9 cellular contexts compared by ENCODE assay signal in the genomic region with DNA sequence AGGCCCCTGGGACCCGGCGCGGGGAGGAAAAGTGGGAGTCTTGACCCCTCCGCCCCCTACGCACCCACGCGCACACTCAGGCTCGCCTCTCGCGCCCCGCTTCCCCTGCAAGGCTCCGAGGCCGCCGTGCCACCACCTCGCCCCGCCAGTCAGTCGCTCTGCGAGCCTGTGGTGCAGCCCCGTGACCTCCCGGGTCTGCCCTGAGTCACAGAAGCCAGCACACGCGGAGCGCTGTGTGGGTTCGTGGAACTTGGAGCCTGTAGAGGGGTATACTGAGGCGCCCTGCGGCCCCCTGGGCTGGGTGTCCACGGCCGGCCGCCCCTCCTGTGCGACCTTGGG. TPM values are rescaled to one million over a fixed set of nuclear protein-coding genes. Genes with fewer than 3 reads are reported as not detected.
DNase-seq lines count a peak whose midpoint lies in the region; ATAC-seq lines count a peak whose summit lies in the region.
"Had no signal": no experiment of that assay in that cellular context is flagged by ENCODE, and none has a peak within 500 bp of the region (broad histone marks: within the 10 kb centered on the region; RNA-seq: fewer than 3 reads in every experiment).

No MANE protein-coding gene starts in this region.

- no peaks in the 10 kb centered on the region for H3K9me3 ChIP-seq in HUES6 (ENCODE audit: control insufficient read depth, insufficient read depth, low read depth, low read length)

- H3K36me3 Mint-ChIP-seq in activated T-helper 1 cell treated with anti-CD3 and anti-CD28 coated beads, Interleukin-12 subunit alpha, Interleukin-12 subunit beta, Interleukin-2, Interleukin-4 antibody, amounts not matched to agents 30 ng/mL and 10 ng/mL and 1 ng/mL, durations not matched to agents 14 hours and 24 hours and 36 hours (ENCODE audit: low read depth) = no peaks in the 10 kb centered on the region

- DNase-seq in activated T-helper 1 cell treated with anti-CD3 and anti-CD28 coated beads, Interleukin-12 subunit alpha, Interleukin-12 subunit beta, Interleukin-2, Interleukin-4 antibody, amounts not matched to agents 30 ng/mL and 10 ng/mL and 1 ng/mL, durations not matched to agents 14 hours and 24 hours and 36 hours (ENCODE audit: low spot score) = peak; percentile 5
- DNase-seq in left cardiac atrium (peak; percentile 52), superior temporal gyrus (ENCODE audit: extremely low spot score) (no peak), NCI-H2081 treated with DMSO at 0.1 percent for 48 hours (lab: John Stamatoyannopoulos, UW) (no peak), NAMALWA (ENCODE audit: low spot score) (no peak)
- DNase-seq in stimulated activated CD4-positive, alpha-beta T cell treated with anti-CD3 and anti-CD28 coated beads, Interleukin-1b, Interleukin-23, amount 100 ng/mL, for 48 hours = peak; percentile 56

- H3K4me3 ChIP-seq in HUES6 (ENCODE audit: low read depth, low read length) = peak overlapping the region; percentile 49

- ATAC-seq in left cardiac atrium (peak; percentile 5 to 14), HG02678 (IDR thresholded peaks at IDR 0.05; ENCODE audit: unreplicated experiment) (no peak)

- peaks cover 20% of the 10 kb centered on the region for H3K27me3 ChIP-seq in HUES6 (ENCODE audit: control insufficient read depth, insufficient read depth, low read length)

- intact Hi-C loops in activated T-helper 1 cell treated with anti-CD3 and anti-CD28 coated beads, Interleukin-12 subunit alpha, Interleukin-12 subunit beta, Interleukin-2, Interleukin-4 antibody, amounts not matched to agents 30 ng/mL and 10 ng/mL and 1 ng/mL, durations not matched to agents 14 hours and 24 hours and 36 hours (cut with micrococcal nuclease) = loop anchor here (2.0 kb wide), 1 partner anchor 63 kb away; no protein-coding TSS in a partner anchor
- intact Hi-C loops in left cardiac atrium (cut with DNase I) = no loop called here

- H3K9me3 Mint-ChIP-seq in activated T-helper 1 cell treated with anti-CD3 and anti-CD28 coated beads, Interleukin-12 subunit alpha, Interleukin-12 subunit beta, Interleukin-2, Interleukin-4 antibody, amounts not matched to agents 30 ng/mL and 10 ng/mL and 1 ng/mL, durations not matched to agents 14 hours and 24 hours and 36 hours = no peaks in the 10 kb centered on the region

- no peak overlapping the region for H3K27ac ChIP-seq in HUES6 (ENCODE audit: low read depth, low read length)

- H3K4me3 Mint-ChIP-seq in activated T-helper 1 cell treated with anti-CD3 and anti-CD28 coated beads, Interleukin-12 subunit alpha, Interleukin-12 subunit beta, Interleukin-2, Interleukin-4 antibody, amounts not matched to agents 30 ng/mL and 10 ng/mL and 1 ng/mL, durations not matched to agents 14 hours and 24 hours and 36 hours = no peak overlapping the region

- no peaks in the 10 kb centered on the region for H3K36me3 ChIP-seq in HUES6 (ENCODE audit: control insufficient read depth, insufficient read depth, low read length)

- peaks cover 33% of the 10 kb centered on the region for H3K4me1 Mint-ChIP-seq in activated T-helper 1 cell treated with anti-CD3 and anti-CD28 coated beads, Interleukin-12 subunit alpha, Interleukin-12 subunit beta, Interleukin-2, Interleukin-4 antibody, amounts not matched to agents 30 ng/mL and 10 ng/mL and 1 ng/mL, durations not matched to agents 14 hours and 24 hours and 36 hours (ENCODE audit: low read depth)

- peaks cover 31% of the 10 kb centered on the region for H3K4me1 ChIP-seq in HUES6 (ENCODE audit: control insufficient read depth, insufficient read depth, low read length)

- H3K27ac Mint-ChIP-seq in activated T-helper 1 cell treated with anti-CD3 and anti-CD28 coated beads, Interleukin-12 subunit alpha, Interleukin-12 subunit beta, Interleukin-2, Interleukin-4 antibody, amounts not matched to agents 30 ng/mL and 10 ng/mL and 1 ng/mL, durations not matched to agents 14 hours and 24 hours and 36 hours = no peak overlapping the region

- peaks cover 21% of the 10 kb centered on the region for H3K27me3 Mint-ChIP-seq in activated T-helper 1 cell treated with anti-CD3 and anti-CD28 coated beads, Interleukin-12 subunit alpha, Interleukin-12 subunit beta, Interleukin-2, Interleukin-4 antibody, amounts not matched to agents 30 ng/mL and 10 ng/mL and 1 ng/mL, durations not matched to agents 14 hours and 24 hours and 36 hours (ENCODE audit: insufficient read depth)

- H3K9ac ChIP-seq in HUES6 (ENCODE audit: low read length) = peak overlapping the region; percentile 45

RNA-seq across cellular contexts. Expression of gene ALS2CL, which starts 0.4 kb away (rescaled TPM):
- 0.10 and 0.22 TPM in 2 replicates for total RNA-seq in activated T-helper 1 cell treated with anti-CD3 and anti-CD28 coated beads, Interleukin-12 subunit alpha, Interleukin-12 subunit beta, Interleukin-2, Interleukin-4 antibody, amounts not matched to agents 30 ng/mL and 10 ng/mL and 1 ng/mL, durations not matched to agents 14 hours and 24 hours and 36 hours
- 10 to 100 TPM; 17.3 to 23.8 TPM for total RNA-seq in left cardiac atrium

RNA-seq across cellular contexts. Expression of gene TMIE, which starts 7.3 kb away (rescaled TPM):
- total RNA-seq in activated T-helper 1 cell treated with anti-CD3 and anti-CD28 coated beads, Interleukin-12 subunit alpha, Interleukin-12 subunit beta, Interleukin-2, Interleukin-4 antibody, amounts not matched to agents 30 ng/mL and 10 ng/mL and 1 ng/mL, durations not matched to agents 14 hours and 24 hours and 36 hours = 0.34 TPM in 1 of 2 replicates, not detected in the other
- under 1 TPM; 0.44 to 0.91 TPM for total RNA-seq in left cardiac atrium

RNA-seq across cellular contexts. Expression of gene PRSS50, which starts 23.8 kb away (rescaled TPM):
- total RNA-seq in activated T-helper 1 cell treated with anti-CD3 and anti-CD28 coated beads, Interleukin-12 subunit alpha, Interleukin-12 subunit beta, Interleukin-2, Interleukin-4 antibody, amounts not matched to agents 30 ng/mL and 10 ng/mL and 1 ng/mL, durations not matched to agents 14 hours and 24 hours and 36 hours = not detected in 2 replicates
- total RNA-seq in left cardiac atrium = not detected
- total RNA-seq: SK-MEL-5 had no signal

Comparison
In these comparisons a context has a peak if more than half of its experiments do, and no peak if none do; other contexts are left out.
1. DNase-seq: peak in activated T-helper 1 cell treated with anti-CD3 and anti-CD28 coated beads, Interleukin-12 subunit alpha, Interleukin-12 subunit beta, Interleukin-2, Interleukin-4 antibody, amounts not matched to agents 30 ng/mL and 10 ng/mL and 1 ng/mL, durations not matched to agents 14 hours and 24 hours and 36 hours (single experiment), left cardiac atrium (single experiment) and stimulated activated CD4-positive, alpha-beta T cell treated with anti-CD3 and anti-CD28 coated beads, Interleukin-1b, Interleukin-23, amount 100 ng/mL, for 48 hours (single experiment); none in superior temporal gyrus (single experiment), NCI-H2081 treated with DMSO at 0.1 percent for 48 hours (single experiment) and NAMALWA (single experiment).
2. RNA of gene ALS2CL, which starts 0.4 kb away (total RNA-seq): 17.3 to 23.8 TPM in left cardiac atrium; 0.10 to 0.22 TPM in activated T-helper 1 cell treated with anti-CD3 and anti-CD28 coated beads, Interleukin-12 subunit alpha, Interleukin-12 subunit beta, Interleukin-2, Interleukin-4 antibody, amounts not matched to agents 30 ng/mL and 10 ng/mL and 1 ng/mL, durations not matched to agents 14 hours and 24 hours and 36 hours; every median in the first group is over 10 times any median in the second.